Comparison of ENCODE assay signal across 8 cellular contexts in the genomic region with DNA sequence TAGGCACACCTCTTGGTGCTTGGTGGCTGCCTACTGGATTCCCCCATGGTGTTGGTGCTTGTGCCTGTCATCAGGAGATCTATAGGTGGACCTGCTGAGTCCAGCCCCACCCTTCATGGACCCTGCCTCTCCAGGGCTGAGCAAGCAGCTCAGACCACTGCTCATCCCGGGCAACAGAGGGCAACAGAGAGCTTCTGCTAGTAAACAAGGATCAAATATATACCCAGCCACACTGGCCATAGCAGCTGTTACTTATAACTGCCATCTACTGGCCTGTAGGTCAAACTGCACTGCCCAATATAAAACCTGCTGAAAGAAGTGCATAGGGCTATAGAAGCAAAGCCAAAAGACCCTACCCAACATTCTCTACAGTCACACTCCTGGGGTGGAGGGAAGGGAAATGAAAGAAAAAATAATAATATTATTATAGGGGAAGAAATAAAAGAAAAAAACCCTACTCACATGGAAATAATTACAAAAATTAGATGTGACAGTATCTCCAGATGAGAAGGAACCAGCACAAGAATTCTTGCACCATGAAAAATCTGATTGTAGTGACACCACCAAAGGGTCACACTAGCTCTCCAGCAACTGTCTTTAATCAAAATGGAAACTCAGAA. TPM values are rescaled to one million over a fixed set of nuclear protein-coding genes. Genes with fewer than 3 reads are reported as not detected.
DNase-seq lines count a peak whose midpoint lies in the region; ATAC-seq, FAIRE-seq and TF ChIP-seq lines count a peak whose summit lies in the region.

No MANE protein-coding gene starts in this region.

- no peak for TF ChIP-seq POLR2A in heart left ventricle (IDR thresholded peaks at IDR 0.05)
- no peak for TF ChIP-seq POLR2A in H1 (IDR thresholded peaks at IDR 0.05; ENCODE audit: control extremely low read depth in 1 of 2, low read depth in 2 of 2, low read length in 2 of 2)
- TF ChIP-seq POLR2A in prostate gland (IDR thresholded peaks at IDR 0.05), result no peak
- TF ChIP-seq POLR2A in gastrocnemius medialis (IDR thresholded peaks at IDR 0.05), result no peak

- H3K4me2 ChIP-seq in H1 (ENCODE audit: insufficient read depth in 1 of 2, low read depth in 2 of 2, low read length in 2 of 2), result no peak overlapping the region

- no peak for TF ChIP-seq EP300 in H1 (IDR thresholded peaks at IDR 0.05; ENCODE audit: borderline replicate concordance in 1 of 2, low read depth in 2 of 2, low read length in 2 of 2)

- H4K5ac ChIP-seq in H1 (ENCODE audit: insufficient read length, low read depth, low read length), result no peak overlapping the region

- no peak overlapping the region for H2BK12ac ChIP-seq in H1 (ENCODE audit: low read depth, low read length)

- no peak overlapping the region for H2AFZ ChIP-seq in H1 (ENCODE audit: low read length)

- no peak overlapping the region for H4K8ac ChIP-seq in H1 (ENCODE audit: extremely low read depth, insufficient read depth, low read length)

- peak; percentile 32 for FAIRE-seq in H1 (lab: Jason Lieb, UNC)

- H3K27ac ChIP-seq in heart left ventricle (no peak overlapping the region), H1 (ENCODE audit: low read depth, low read length) (no peak overlapping the region), prostate gland (no peak overlapping the region), gastrocnemius medialis (no peak overlapping the region)

- POLR2A ChIA-PET in H1 (lab: Charles Lee; ENCODE audit: partially characterized antibody), result no interaction called here

- in situ Hi-C loops in gastrocnemius medialis (cut with MboI; ENCODE audit: low sequenced_read_pairs in 4 of 4), result no loop called here

- peaks cover 0 to 32% (median 15%) of the 10 kb centered on the region in 12 donors for H3K9me3 ChIP-seq in heart left ventricle
- H3K9me3 ChIP-seq in H1 (ENCODE audit: insufficient read depth in 2 of 2, low read depth in 1 of 2, low read length in 1 of 2), result peaks cover 11 to 13% of the 10 kb centered on the region in 2 experiments
- H3K9me3 ChIP-seq in prostate gland, result no peaks in the 10 kb centered on the region
- no peaks in the 10 kb centered on the region for H3K9me3 ChIP-seq in gastrocnemius medialis

- CTCF ChIA-PET in H1 (lab: Charles Lee; ENCODE audit: partially characterized antibody), result interaction anchor here (0.6 to 4.1 kb wide), 38 partner anchors 9 to 593 kb away, joined by 3 to 26 read pairs (median 4); a partner anchor contains a TSS

- H3K4ac ChIP-seq in H1 (replicated peaks; ENCODE audit: insufficient read length, low read depth, low read length), result no peak overlapping the region

- H3K9ac ChIP-seq in H1 (replicated peaks in 1 of 4; ENCODE audit: extremely low read depth in 1 of 4, low read depth in 3 of 4, low read length in 3 of 4), result no peak overlapping the region

- H3K79me1 ChIP-seq in H1 (ENCODE audit: low read depth, low read length), result no peaks in the 10 kb centered on the region

- H3K27me3 ChIP-seq in heart left ventricle (peaks cover 0 to 9% (median 0%) of the 10 kb centered on the region in 9 donors), H1 (replicated peaks in 1 of 4; ENCODE audit: control insufficient read depth in 3 of 4, extremely low read depth in 1 of 4, insufficient read depth in 3 of 4, low read length in 3 of 4) (no peaks in the 10 kb centered on the region), prostate gland (replicated peaks; ENCODE audit: insufficient read depth) (no peaks in the 10 kb centered on the region), gastrocnemius medialis (no peaks in the 10 kb centered on the region)

- TF ChIP-seq RAD21 in H1 (IDR thresholded peaks at IDR 0.05 in 1 of 2, conservative IDR thresholded peaks at IDR 0.05 in 1 of 2; ENCODE audit: low read depth in 2 of 2, low read length in 2 of 2), result peak; percentile 76 to 79

- H2AK5ac ChIP-seq in H1 (ENCODE audit: low read depth, low read length), result no peak overlapping the region

- no peaks in the 10 kb centered on the region for H3K79me2 ChIP-seq in H1 (ENCODE audit: control insufficient read depth in 1 of 2, insufficient read depth in 2 of 2, low read length in 2 of 2)

- DNase-seq in heart left ventricle (no peak), Right ventricle myocardium inferior (ENCODE audit: missing footprints) (no peak), NCI-H1092 (lab: John Stamatoyannopoulos, UW) (peak; percentile 29), H1 (ENCODE audit: low read depth in 1 of 2, low spot score in 2 of 2) (peak; percentile 64 to 67), prostate gland (ENCODE audit: low spot score) (no peak), gastrocnemius medialis (no peak)
- DNase-seq in activated CD4-positive, alpha-beta T cell treated with anti-CD3 and anti-CD28 coated beads for 24 hours (ENCODE audit: low read depth in 2 of 2), result peak; percentile 23 to 33

- H3K23me2 ChIP-seq in H1 (ENCODE audit: low read depth, low read length), result no peaks in the 10 kb centered on the region; the same call in 1 of the 2 replicates

- peak in 8 of 12 donors; percentile 11 to 57 (median 22) for TF ChIP-seq CTCF in heart left ventricle (IDR thresholded peaks at IDR 0.05)
- TF ChIP-seq CTCF in H1 (IDR thresholded peaks at IDR 0.05; ENCODE audit: control extremely low read depth in 1 of 3, insufficient read depth in 1 of 3, low read depth in 1 of 3, low read length in 3 of 3), result peak; percentile 66 to 99 (median 91)
- TF ChIP-seq CTCF in prostate gland (IDR thresholded peaks at IDR 0.05), result peak in 3 of 4 experiments; percentile 6 to 23 (median 14)
- no peak for TF ChIP-seq CTCF in gastrocnemius medialis (IDR thresholded peaks at IDR 0.05 in 4 of 5, conservative IDR thresholded peaks at IDR 0.05 in 1 of 5)

- no peak overlapping the region for H3K56ac ChIP-seq in H1 (replicated peaks; ENCODE audit: insufficient read length, low read depth, low read length)

- no peak for ATAC-seq in heart left ventricle
- no peak for ATAC-seq in Right ventricle myocardium inferior
- peak; percentile 100 for ATAC-seq in HG02678 (IDR thresholded peaks at IDR 0.05; ENCODE audit: unreplicated experiment)
- no peak for ATAC-seq in gastrocnemius medialis

- H3K4me3 ChIP-seq in heart left ventricle (no peak overlapping the region), H1 (ENCODE audit: extremely low read depth in 1 of 4, insufficient read depth in 2 of 4, low read depth in 3 of 4, low read length in 4 of 4) (no peak overlapping the region), prostate gland (no peak overlapping the region), gastrocnemius medialis (no peak overlapping the region)

- no peak overlapping the region for H3K18ac ChIP-seq in H1 (ENCODE audit: extremely low read depth, low read length)

- WGBS in heart left ventricle, 4 donors, result 0 to 4% (median 2%) methylated on average over 1 of the region's 1 CpG
- 6% methylated on average over 1 of the region's 1 CpG; no CpG with 5 or more reads in 1 of the 2 experiments for WGBS in H1 (ENCODE audit: extremely low coverage in 1 of 2, insufficient coverage in 1 of 2, insufficient read length in 1 of 2, insufficient replicate concordance in 2 of 2, low coverage in 1 of 2, low lambda C conversion rate in 2 of 2, missing lambda C conversion rate in 1 of 2), 2 experiments
- 6% methylated on average over 1 of the region's 1 CpG for WGBS in prostate gland

- no peak overlapping the region for H2BK15ac ChIP-seq in H1 (ENCODE audit: low read length)

- H3K23ac ChIP-seq in H1 (ENCODE audit: insufficient read length), result no peak overlapping the region

- H3K36me3 ChIP-seq in heart left ventricle (no peaks in the 10 kb centered on the region), H1 (ENCODE audit: control insufficient read depth in 2 of 4, insufficient read depth in 4 of 4, low read length in 3 of 4) (no peaks in the 10 kb centered on the region; a peak in 1 of 8 replicates), prostate gland (no peaks in the 10 kb centered on the region), gastrocnemius medialis (no peaks in the 10 kb centered on the region)

- no peak overlapping the region for H2BK20ac ChIP-seq in H1 (ENCODE audit: low read length)

- H3K4me1 ChIP-seq in heart left ventricle, result no peaks in the 10 kb centered on the region
- H3K4me1 ChIP-seq in H1 (replicated peaks in 1 of 4; ENCODE audit: control insufficient read depth in 3 of 4, insufficient read depth in 4 of 4, low read length in 3 of 4), result no peaks in the 10 kb centered on the region
- no peaks in the 10 kb centered on the region for H3K4me1 ChIP-seq in prostate gland (replicated peaks)
- no peaks in the 10 kb centered on the region for H3K4me1 ChIP-seq in gastrocnemius medialis

- H2BK120ac ChIP-seq in H1 (replicated peaks; ENCODE audit: low read depth, low read length), result no peak overlapping the region

- H3K14ac ChIP-seq in H1 (ENCODE audit: insufficient read length), result no peak overlapping the region

- H4K20me1 ChIP-seq in H1 (replicated peaks in 1 of 2; ENCODE audit: control insufficient read depth in 1 of 2, insufficient read depth in 2 of 2, low read length in 2 of 2), result no peaks in the 10 kb centered on the region

- H4K91ac ChIP-seq in H1 (replicated peaks; ENCODE audit: insufficient read length, low read length), result no peak overlapping the region

- no peak overlapping the region for H2BK5ac ChIP-seq in H1 (ENCODE audit: low read depth, low read length)

- intact Hi-C loops in heart left ventricle (cut with DNase I), result no loop called here
- intact Hi-C loops in Right ventricle myocardium inferior (cut with DNase I), result no loop called here
- intact Hi-C loops in prostate gland (cut with DNase I), result no loop called here
- intact Hi-C loops in gastrocnemius medialis (cut with DNase I; ENCODE audit: low total_unique reads), result no loop called here

TF ChIP-seq in H1, 55 proteins besides CTCF, POLR2A, EP300 and RAD21:
- TF ChIP-seq TCF12 (IDR thresholded peaks at IDR 0.05; ENCODE audit: low read depth, low read length), result peak; percentile 28; the same call in 1 of the 2 replicates
- 0 out of 2 replicates have a peak, but pooled peaks have one; percentile 10 for TF ChIP-seq JUND (IDR thresholded peaks at IDR 0.05; ENCODE audit: low read length)
- TF ChIP-seq RXRA (IDR thresholded peaks at IDR 0.05; ENCODE audit: insufficient read depth, low read depth, low read length), result no peak
- 0 out of 2 replicates have a peak, but pooled peaks have one; percentile 48 for TF ChIP-seq YY1 (IDR thresholded peaks at IDR 0.05; ENCODE audit: low read depth, low read length)
TF ChIP-seq in H1: peak in this region for 3.

RNA-seq across cellular contexts. Expression of a gene that starts 54.9 kb away (rescaled TPM):
- total RNA-seq in heart left ventricle (10 to 100 TPM; 20.3 to 34.7 (median 22.9) TPM), Right ventricle myocardium inferior (20.1 TPM), prostate gland (10 to 100 TPM; 29.8 to 33.9 TPM), gastrocnemius medialis (10 to 100 TPM; 22.1 to 41.3 (median 30.1) TPM)
- polyA plus RNA-seq in heart left ventricle (1 to 10 TPM; 4.2 to 7.4 TPM), H1 (2011; rRNA removed) (1.0 and 1.4 TPM in 2 replicates)
- total RNA-seq in H1 (2021; fragmentation: NEBNext Ultra II Directional; extraction: Animal tissue kit (Norgen Biotek cat#: 25700)), result 5.5 and 6.5 TPM in 2 replicates
- polyA plus RNA-seq in H1 (2011; cell fraction: cytosol; rRNA removed), result 0.90 TPM
- polyA plus RNA-seq in H1 (2011; cell fraction: nucleus; rRNA removed), result 1.7 TPM
- 0.97 to 2.6 TPM (median 1.7 TPM) in 4 replicates for polyA plus RNA-seq in H1 (2012, experiment 1 of 2)
- polyA plus RNA-seq in H1 (2012, experiment 2 of 2), result 0.13 TPM
- 7.3 TPM for polyA plus RNA-seq in H1 (2013, experiment 1 of 2)
- polyA plus RNA-seq in H1 (2013, experiment 2 of 2), result 6.3 TPM
- 2.2 and 5.4 TPM in 2 replicates for polyA minus RNA-seq in H1 (2011; rRNA and poly(A)+ RNA removed)
- 2.8 TPM for polyA minus RNA-seq in H1 (2011; cell fraction: cytosol; rRNA and poly(A)+ RNA removed)
- polyA minus RNA-seq in H1 (2011; cell fraction: nucleus; rRNA and poly(A)+ RNA removed), result 14.9 TPM

Comparison
In these comparisons a context has a peak if more than half of its experiments do, and no peak if none do; other contexts are left out.
1. DNase-seq: peak in NCI-H1092 (single experiment), activated CD4-positive, alpha-beta T cell treated with anti-CD3 and anti-CD28 coated beads for 24 hours (2 of 2) and H1 (2 of 2); none in heart left ventricle (0 of 5), Right ventricle myocardium inferior (single experiment), prostate gland (single experiment) and gastrocnemius medialis (0 of 2).
2. CTCF ChIP-seq: peak in heart left ventricle (8 of 12), H1 (3 of 3) and prostate gland (3 of 4); none in gastrocnemius medialis (0 of 5).